7 cellular contexts compared by ENCODE assay signal in genomic region chr6:21595265-21595950, GRCh38. TPM values are rescaled to one million over a fixed set of nuclear protein-coding genes. Genes with fewer than 3 reads are reported as not detected.
DNase-seq lines count a peak whose midpoint lies in the region; ATAC-seq, FAIRE-seq and TF ChIP-seq lines count a peak whose summit lies in the region.

No MANE protein-coding gene starts in this region.

- TF ChIP-seq CTCF in GM10266 (IDR thresholded peaks at IDR 0.05; ENCODE audit: control insufficient read depth, insufficient read depth, low read depth, missing control alignments): no peak
- peak in 5 of 7 experiments; percentile 6 to 37 (median 19) for TF ChIP-seq CTCF in body of pancreas (IDR thresholded peaks at IDR 0.05)
- TF ChIP-seq CTCF in keratinocyte (optimal IDR thresholded peaks at IDR 0.05 in 1 of 3, IDR thresholded peaks at IDR 0.05 in 1 of 3, conservative IDR thresholded peaks at IDR 0.05 in 1 of 3; ENCODE audit: extremely low read depth in 1 of 3, insufficient read depth in 2 of 3, low read length in 3 of 3): peak in 2 of 3 experiments; percentile 10 to 44

- ATAC-seq in body of pancreas: peak; percentile 16

- 1 to 2% methylated on average over 64 to 81 of the region's 95 CpGs for WGBS in GM23248 (ENCODE audit: low coverage in 1 of 2, low lambda C conversion rate in 2 of 2, missing lambda C conversion rate in 2 of 2), 2 experiments
- 1% methylated on average over 48 to 95 of the region's 95 CpGs for WGBS in body of pancreas, 2 donors

- H3K4me3 ChIP-seq in GM23248 (peak overlapping the region; percentile 88), body of pancreas (peak overlapping the region; percentile 44 to 69), keratinocyte (ENCODE audit: control insufficient read depth in 2 of 3, extremely low read depth in 1 of 3, insufficient read depth in 2 of 3, low read depth in 1 of 3, low read length in 3 of 3) (peak overlapping the region; percentile 59 to 98 (median 93))

- H3F3A ChIP-seq in GM23248 (ENCODE audit: insufficient read depth): peaks cover 18% of the 10 kb centered on the region

- no peaks in the 10 kb centered on the region for H3K9me1 ChIP-seq in keratinocyte (ENCODE audit: control insufficient read depth, extremely low read depth, insufficient read depth, low read length)

- DNase-seq in GM10266 (ENCODE audit: extremely low spot score): peak; percentile 50
- peak; percentile 65 for DNase-seq in GM23248
- DNase-seq in NCI-H526 treated with DMSO at 0.1 percent for 48 hours (lab: John Stamatoyannopoulos, UW): peak; percentile 33
- DNase-seq in body of pancreas: peak; percentile 46 to 69 (median 63)
- DNase-seq in keratinocyte (ENCODE audit: low read depth, low spot score): no peak
- DNase-seq in stimulated activated CD4-positive, alpha-beta T cell treated with anti-CD3 and anti-CD28 coated beads, Interleukin-2, amount 100 ng/mL, for 48 hours: peak; percentile 4 to 11
- no peak for DNase-seq in NCI-H2196 (lab: John Stamatoyannopoulos, UW; ENCODE audit: unreplicated experiment)

- H3K79me2 ChIP-seq in GM23248 (ENCODE audit: insufficient read depth): peaks cover 34% of the 10 kb centered on the region
- peaks cover 46% of the 10 kb centered on the region for H3K79me2 ChIP-seq in keratinocyte (ENCODE audit: control insufficient read depth, insufficient read depth, low read length)

- intact Hi-C loops in body of pancreas (cut with DNase I): no loop called here

- H3K4me1 ChIP-seq in GM23248 (ENCODE audit: insufficient read depth) (peaks cover 14% of the 10 kb centered on the region), body of pancreas (peaks cover 27% of the 10 kb centered on the region), keratinocyte (ENCODE audit: control insufficient read depth, extremely low read depth, insufficient read depth, low read length) (peaks cover 16% of the 10 kb centered on the region)

- H4K20me1 ChIP-seq in GM23248 (ENCODE audit: insufficient read depth) (no peaks in the 10 kb centered on the region), keratinocyte (ENCODE audit: control insufficient read depth, extremely low read depth, insufficient read depth, low read length) (no peaks in the 10 kb centered on the region)

- H3K27ac ChIP-seq in GM23248: peak overlapping the region; percentile 82
- peak overlapping the region; percentile 84 to 94 (median 92) for H3K27ac ChIP-seq in body of pancreas
- H3K27ac ChIP-seq in keratinocyte (ENCODE audit: control insufficient read depth, insufficient read depth, low read length): peak overlapping the region; percentile 84

- H2AFZ ChIP-seq in GM23248 (peak overlapping the region; percentile 94), keratinocyte (ENCODE audit: control insufficient read depth, low read length) (peak overlapping the region; percentile 62)

- no peaks in the 10 kb centered on the region for H3K9me3 ChIP-seq in GM23248 (ENCODE audit: low read depth)
- no peaks in the 10 kb centered on the region for H3K9me3 ChIP-seq in body of pancreas
- H3K9me3 ChIP-seq in keratinocyte (ENCODE audit: control insufficient read depth, low read depth, low read length): no peaks in the 10 kb centered on the region

- H3K4me2 ChIP-seq in GM23248 (ENCODE audit: unreplicated experiment) (peak overlapping the region; percentile 97), keratinocyte (ENCODE audit: control insufficient read depth, extremely low read depth, insufficient read depth, low read depth, low read length) (peak overlapping the region; percentile 88)

- H3K27me3 ChIP-seq in GM23248 (replicated peaks; ENCODE audit: insufficient read depth) (no peaks in the 10 kb centered on the region), body of pancreas (no peaks in the 10 kb centered on the region), keratinocyte (ENCODE audit: control insufficient read depth, extremely low read depth, insufficient read depth, low read length) (no peaks in the 10 kb centered on the region)

- dilution Hi-C loops in keratinocyte (cut with MboI; ENCODE audit: extremely low pct_ligation_motif_present, low sequenced_read_pairs): no loop called here

- in situ Hi-C loops in GM23248 (cut with MboI): no loop called here

- FAIRE-seq in keratinocyte (lab: Jason Lieb, UNC): no peak

- H3K9ac ChIP-seq in GM23248: peak overlapping the region; percentile 85
- peak overlapping the region; percentile 96 for H3K9ac ChIP-seq in keratinocyte (ENCODE audit: control insufficient read depth, extremely low read depth, insufficient read depth, low read length)

- no peaks in the 10 kb centered on the region for H3K9me2 ChIP-seq in GM23248 (ENCODE audit: insufficient read depth)

- peak in 1 of 3 donors; percentile 8 for TF ChIP-seq POLR2A in body of pancreas (IDR thresholded peaks at IDR 0.05)

- H3K36me3 ChIP-seq in GM23248 (ENCODE audit: low read depth) (no peaks in the 10 kb centered on the region), body of pancreas (replicated peaks in 1 of 2; ENCODE audit: insufficient read depth in 1 of 2, low read depth in 2 of 2) (no peaks in the 10 kb centered on the region), keratinocyte (ENCODE audit: control insufficient read depth in 2 of 2, extremely low read depth in 1 of 2, insufficient read depth in 2 of 2, low read length in 2 of 2) (peaks cover 0 to 2% of the 10 kb centered on the region in 2 experiments)

RNA-seq across cellular contexts. Expression of gene SOX4, which starts 1.9 kb away (rescaled TPM):
- 3.0 and 4.5 TPM in 2 replicates for total RNA-seq in GM23248 (2014; rRNA removed; shearing (Covaris generic))
- 6.3 and 7.0 TPM in 2 replicates for polyA plus RNA-seq in GM23248 (2016; fragmentation: Nextera tagmentation; extraction: Ambion mirVana)
- 10 to 100 TPM; 17.8 to 20.0 TPM for total RNA-seq in body of pancreas
- 12.8 to 16.3 TPM (median 14.6 TPM) in 3 replicates for polyA plus RNA-seq in keratinocyte
- polyA plus RNA-seq in keratinocyte (2011; ENCODE audit: low read depth): 9.5 TPM
- polyA plus RNA-seq in keratinocyte (2011; cell fraction: cytosol; rRNA removed): 7.5 and 9.3 TPM in 2 replicates
- 27.7 and 29.9 TPM in 2 replicates for polyA plus RNA-seq in keratinocyte (2011; cell fraction: nucleus; rRNA removed)
- 19.0 and 25.6 TPM in 2 replicates for polyA plus RNA-seq in keratinocyte (2012; ENCODE audit: low replicate concordance)
- 9.4 to 13.8 TPM (median 10.9 TPM) in 3 replicates for polyA minus RNA-seq in keratinocyte
- 19.6 TPM for polyA minus RNA-seq in keratinocyte (2011; cell fraction: cytosol; rRNA and poly(A)+ RNA removed)
- polyA minus RNA-seq in keratinocyte (2011; cell fraction: nucleus; rRNA and poly(A)+ RNA removed): 30.8 and 36.2 TPM in 2 replicates

Comparison
In these comparisons a context has a peak if more than half of its experiments do, and no peak if none do; other contexts are left out.
1. DNase-seq: peak in GM10266 (single experiment), GM23248 (single experiment), NCI-H526 treated with DMSO at 0.1 percent for 48 hours (single experiment), body of pancreas (4 of 4) and stimulated activated CD4-positive, alpha-beta T cell treated with anti-CD3 and anti-CD28 coated beads, Interleukin-2, amount 100 ng/mL, for 48 hours (2 of 2); none in keratinocyte (single experiment) and NCI-H2196 (single experiment).
2. Peak in every context shown above with its lines, with median percentiles within 50 percentile points of each other: H3K27ac ChIP-seq and H3K4me3 ChIP-seq.